9 cellular contexts compared by ENCODE assay signal in the genomic region with DNA sequence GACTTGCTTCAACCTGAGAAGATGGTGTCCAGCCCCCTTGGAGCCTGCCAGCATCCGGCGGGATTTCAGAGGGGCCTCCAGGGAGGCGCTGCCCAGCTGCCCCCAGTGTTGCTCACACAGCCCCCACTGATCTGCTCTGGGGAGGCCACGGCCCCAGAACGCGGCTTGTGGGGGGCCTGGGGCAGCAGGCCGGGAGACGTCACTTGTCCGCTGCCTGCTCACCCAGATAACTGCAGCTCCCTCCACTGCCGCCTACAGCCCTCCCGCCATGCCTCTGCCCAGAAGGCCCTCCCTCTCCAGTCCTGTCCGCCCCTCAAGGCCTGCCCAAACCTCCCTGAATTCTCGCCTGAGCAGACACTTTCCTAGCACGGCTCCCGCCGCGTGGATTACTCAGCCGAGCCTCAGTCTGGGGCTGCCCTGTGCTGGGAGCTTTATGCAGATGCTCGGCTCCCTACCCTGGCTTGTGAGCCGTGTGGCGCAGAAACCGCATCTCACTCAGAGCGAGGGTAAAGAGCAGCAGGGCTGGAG. TPM values are rescaled to one million over a fixed set of nuclear protein-coding genes. Genes with fewer than 3 reads are reported as not detected.
DNase-seq lines count a peak whose midpoint lies in the region; ATAC-seq and TF ChIP-seq lines count a peak whose summit lies in the region.
"Had no signal": no experiment of that assay in that cellular context is flagged by ENCODE, and none has a peak within 500 bp of the region (broad histone marks: within the 10 kb centered on the region; RNA-seq: fewer than 3 reads in every experiment).

No MANE protein-coding gene starts in this region.

- ATAC-seq in T-helper 17 cell (peak; percentile 30), HG02973 (IDR thresholded peaks at IDR 0.05; ENCODE audit: unreplicated experiment) (no peak), HG02588 (IDR thresholded peaks at IDR 0.05; ENCODE audit: unreplicated experiment) (no peak)

- no peaks in the 10 kb centered on the region for H3K36me3 Mint-ChIP-seq in T-helper 17 cell (ENCODE audit: low read depth)

- no peak for TF ChIP-seq EP300 in esophagus muscularis mucosa (IDR thresholded peaks at IDR 0.05)

- no peak for TF ChIP-seq CTCF in GM10266 (IDR thresholded peaks at IDR 0.05; ENCODE audit: control insufficient read depth, insufficient read depth, low read depth, missing control alignments)
- TF ChIP-seq CTCF in esophagus muscularis mucosa (IDR thresholded peaks at IDR 0.05): no peak

- no peak overlapping the region for H3K27ac Mint-ChIP-seq in T-helper 17 cell

- intact Hi-C loops in esophagus muscularis mucosa (cut with DNase I): no loop called here

- DNase-seq in GM10266 (ENCODE audit: extremely low spot score): peak; percentile 32
- no peak for DNase-seq in T-helper 17 cell
- DNase-seq in effector CD4-positive, alpha-beta T cell: peak; percentile 7
- DNase-seq in esophagus muscularis mucosa (ENCODE audit: extremely low spot score): no peak
- no peak for DNase-seq in NCI-H2081 treated with DMSO at 0.1 percent for 48 hours (lab: John Stamatoyannopoulos, UW)

- H3K27ac ChIP-seq in esophagus muscularis mucosa (replicated peaks in 1 of 4): no peak overlapping the region

- H3K9me3 ChIP-seq in T-helper 17 cell (ENCODE audit: control insufficient read depth, low read length, poor library complexity, severe bottlenecking) (no peaks in the 10 kb centered on the region), neuron (ENCODE audit: low read length) (no peaks in the 10 kb centered on the region), esophagus muscularis mucosa (no peaks in the 10 kb centered on the region)

- H3K4me3 ChIP-seq in neuron (ENCODE audit: low read length): peak overlapping the region; percentile 1
- H3K4me3 ChIP-seq in esophagus muscularis mucosa: no peak overlapping the region

- no peaks in the 10 kb centered on the region for H3K36me3 ChIP-seq in neuron (ENCODE audit: insufficient read depth, low read length)
- no peaks in the 10 kb centered on the region for H3K36me3 ChIP-seq in esophagus muscularis mucosa

- peaks cover 27% of the 10 kb centered on the region for H3K4me1 ChIP-seq in neuron (ENCODE audit: insufficient read depth, low read length)
- H3K4me1 ChIP-seq in esophagus muscularis mucosa: peaks cover 11 to 38% (median 28%) of the 10 kb centered on the region in 4 donors

- WGBS in esophagus muscularis mucosa: 11% methylated on average over 16 of the region's 23 CpGs

- no peak for TF ChIP-seq POLR2A in esophagus muscularis mucosa (IDR thresholded peaks at IDR 0.05; ENCODE audit: low read depth)

- H3K27me3 ChIP-seq in neuron (ENCODE audit: insufficient read depth, low read length) (peaks cover 46% of the 10 kb centered on the region), esophagus muscularis mucosa (peaks cover 0 to 47% (median 25%) of the 10 kb centered on the region in 4 donors)

- H3K4me3 Mint-ChIP-seq in T-helper 17 cell: peak overlapping the region; percentile 83

- H2AFZ ChIP-seq in neuron (ENCODE audit: low read depth, low read length): peak overlapping the region; percentile 46

- peaks cover 28% of the 10 kb centered on the region for H3K27me3 Mint-ChIP-seq in T-helper 17 cell

- peaks cover 18% of the 10 kb centered on the region for H3K4me1 Mint-ChIP-seq in T-helper 17 cell

RNA-seq across cellular contexts. Expression of gene ADIPOQ, which starts 17.2 kb away (rescaled TPM):
- not detected for total RNA-seq in T-helper 17 cell
- under 1 TPM; 0.17 to 0.84 (median 0.49) TPM for total RNA-seq in esophagus muscularis mucosa
- total RNA-seq: liver had no signal

RNA-seq across cellular contexts. Expression of gene RFC4, which starts 19.1 kb away (rescaled TPM):
- total RNA-seq in T-helper 17 cell (10 to 100 TPM; 11.6 to 14.5 TPM), esophagus muscularis mucosa (10 to 100 TPM; 12.1 to 12.9 (median 12.5) TPM)

RNA-seq across cellular contexts. Expression of gene EIF4A2, which starts 42.0 kb away (rescaled TPM):
- total RNA-seq in T-helper 17 cell: 100 to 1,000 TPM; 874 to 882 TPM
- total RNA-seq in esophagus muscularis mucosa: 100 to 1,000 TPM; 312 to 516 (median 413) TPM

Comparison
In these comparisons a context has a peak if more than half of its experiments do, and no peak if none do; other contexts are left out.
1. DNase-seq: peak in GM10266 (single experiment) and effector CD4-positive, alpha-beta T cell (single experiment); none in T-helper 17 cell (0 of 3), esophagus muscularis mucosa (single experiment) and NCI-H2081 treated with DMSO at 0.1 percent for 48 hours (single experiment).